In genomic region chr19:1813197-1813836, GRCh38 we compare ENCODE assay signal across 8 cellular contexts. TPM values are rescaled to one million over a fixed set of nuclear protein-coding genes. Genes with fewer than 3 reads are reported as not detected.
DNase-seq lines count a peak whose midpoint lies in the region; FAIRE-seq and TF ChIP-seq lines count a peak whose summit lies in the region.

No MANE protein-coding gene starts in this region.

- H3K4me3 Mint-ChIP-seq in IgD-negative memory B cell: peak overlapping the region; percentile 68 to 98 (median 94)

- DNase-seq in AG04449 (ENCODE audit: low read depth, low spot score): no peak
- no peak for DNase-seq in brain microvascular endothelial cell
- DNase-seq in NCI-H2227 treated with DMSO at 0.1 percent for 48 hours (lab: John Stamatoyannopoulos, UW): no peak
- no peak for DNase-seq in activated effector memory CD4-positive, alpha-beta T cell treated with anti-CD3 and anti-CD28 coated beads, Interleukin-2, amount 50 U/mL, for 16 hours
- no peak for DNase-seq in GM19239 (ENCODE audit: insufficient read length, low spot score)
- no peak for DNase-seq in effector CD4-positive, alpha-beta T cell

- peak overlapping the region in 2 of 3 donors; percentile 16 to 76 for H3K27ac Mint-ChIP-seq in IgD-negative memory B cell

- H3K36me3 ChIP-seq in brain microvascular endothelial cell (replicated peaks): peaks cover 29% of the 10 kb centered on the region
- H3K36me3 ChIP-seq in mucosa of stomach (ENCODE audit: control insufficient read depth, insufficient read depth, low read length): peaks cover 3% of the 10 kb centered on the region

- no peaks in the 10 kb centered on the region for H3K27me3 ChIP-seq in brain microvascular endothelial cell (replicated peaks)
- no peaks in the 10 kb centered on the region for H3K27me3 ChIP-seq in mucosa of stomach (ENCODE audit: control insufficient read depth, insufficient read depth, low read length)

- H3K9me3 Mint-ChIP-seq in IgD-negative memory B cell: no peaks in the 10 kb centered on the region

- peak overlapping the region; percentile 68 for H3K4me3 ChIP-seq in AG04449 (ENCODE audit: low read depth, low read length)
- peak overlapping the region; percentile 59 for H3K4me3 ChIP-seq in brain microvascular endothelial cell (ENCODE audit: low read depth, low read length)
- H3K4me3 ChIP-seq in mucosa of stomach (ENCODE audit: low read length): no peak overlapping the region

- H3K27ac ChIP-seq in brain microvascular endothelial cell: no peak overlapping the region

- no peak for FAIRE-seq in GM19239 (lab: Jason Lieb, UNC)

- peaks cover 20% of the 10 kb centered on the region for H3K4me1 ChIP-seq in mucosa of stomach (ENCODE audit: control insufficient read depth, insufficient read depth, low read length)

- peaks cover 7 to 12% (median 10%) of the 10 kb centered on the region in 3 donors for H3K4me1 Mint-ChIP-seq in IgD-negative memory B cell

- POLR2A ChIA-PET in AG04449 (lab: Yijun Ruan, JAX): no interaction called here

- CTCF ChIA-PET in AG04449 (lab: Yijun Ruan, JAX): interaction anchor here (0.9 to 3.5 kb wide), 4 partner anchors 9 to 141 kb away, joined by 3 to 39 read pairs (median 8); no protein-coding TSS in a partner anchor

- no peaks in the 10 kb centered on the region for H3K36me3 Mint-ChIP-seq in IgD-negative memory B cell

- TF ChIP-seq CTCF in AG04449 (IDR thresholded peaks at IDR 0.05; ENCODE audit: insufficient read depth, low read length, missing control alignments): no peak
- TF ChIP-seq CTCF in brain microvascular endothelial cell (IDR thresholded peaks at IDR 0.05; ENCODE audit: low read depth, low read length, missing control alignments): no peak

- in situ Hi-C loops in brain microvascular endothelial cell (cut with HindIII; ENCODE audit: low pct_ligation_motif_present, low sequenced_read_pairs): no loop called here

- no peaks in the 10 kb centered on the region for H3K27me3 Mint-ChIP-seq in IgD-negative memory B cell

- H3K9me3 ChIP-seq in mucosa of stomach (ENCODE audit: control insufficient read depth, low read length): no peaks in the 10 kb centered on the region

- H3K9ac ChIP-seq in mucosa of stomach (ENCODE audit: low read length): peak overlapping the region; percentile 45

RNA-seq across cellular contexts. Expression of gene ATP8B3, which starts 1.2 kb away (rescaled TPM):
- polyA plus RNA-seq in IgD-negative memory B cell: 1.2 TPM

RNA-seq across cellular contexts. Expression of gene REXO1, which starts 35.0 kb away (rescaled TPM):
- polyA plus RNA-seq in IgD-negative memory B cell: 13.7 TPM

RNA-seq across cellular contexts. Expression of gene KLF16, which starts 50.1 kb away (rescaled TPM):
- polyA plus RNA-seq in IgD-negative memory B cell: 1.8 TPM
